Comparison of ENCODE assay signal across 8 cellular contexts in the genomic region with DNA sequence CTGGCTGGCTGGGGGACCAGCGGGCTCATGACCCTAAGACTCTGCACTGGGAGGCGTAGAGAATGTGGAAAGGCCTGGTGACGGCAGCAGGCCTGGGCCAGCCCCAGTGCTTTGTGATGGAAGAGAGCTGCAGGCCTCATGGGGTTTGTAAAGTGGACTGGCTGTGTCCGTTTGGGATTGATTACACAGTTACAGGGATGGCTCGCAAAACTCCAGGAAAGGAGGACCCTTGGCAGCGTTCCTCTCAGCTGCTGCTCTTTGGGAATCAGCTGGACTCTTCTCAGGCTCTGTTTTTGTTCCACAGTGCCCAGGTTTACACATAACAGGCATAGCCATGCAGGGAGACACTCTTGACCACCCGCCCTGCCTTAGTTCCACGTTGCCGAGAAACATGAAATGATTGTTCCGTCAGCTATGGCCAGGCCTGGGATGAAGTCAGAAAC.
DNase-seq lines count a peak whose midpoint lies in the region; ATAC-seq, FAIRE-seq and TF ChIP-seq lines count a peak whose summit lies in the region.

No MANE protein-coding gene starts in this region.

- H3K9me3 ChIP-seq in H9 (ENCODE audit: control insufficient read depth, low read depth, low read length), result no peaks in the 10 kb centered on the region
- H3K9me3 ChIP-seq in adipocyte (ENCODE audit: control insufficient read depth, low read length), result no peaks in the 10 kb centered on the region
- H3K9me3 ChIP-seq in right cardiac atrium (ENCODE audit: control insufficient read depth, low read length), result no peaks in the 10 kb centered on the region

- no peak for TF ChIP-seq CTCF in H9 (conservative IDR thresholded peaks at IDR 0.05)

- H3K36me3 ChIP-seq in adipocyte (ENCODE audit: control insufficient read depth, insufficient read depth, low read length, severe bottlenecking), result no peaks in the 10 kb centered on the region

- no peak overlapping the region for H2BK5ac ChIP-seq in H9 (ENCODE audit: insufficient read length, low read length)

- H3K4me1 ChIP-seq in H9 (ENCODE audit: insufficient read depth, low read length), result peaks cover 6% of the 10 kb centered on the region; the same call in 1 of the 2 replicates
- H3K4me1 ChIP-seq in adipocyte (ENCODE audit: control insufficient read depth, insufficient read depth, low read length), result peaks cover 23% of the 10 kb centered on the region
- peaks cover 2% of the 10 kb centered on the region for H3K4me1 ChIP-seq in right cardiac atrium (ENCODE audit: control insufficient read depth, insufficient read depth, low read length)

- H3K79me1 ChIP-seq in H9 (ENCODE audit: insufficient read depth, low read depth, low read length, poor library complexity, severe bottlenecking), result no peaks in the 10 kb centered on the region

- H3K4me2 ChIP-seq in H9 (ENCODE audit: insufficient read depth, insufficient read length, low read length), result no peak overlapping the region

- H2BK15ac ChIP-seq in H9 (ENCODE audit: low read depth, low read length), result no peak overlapping the region

- H2AK5ac ChIP-seq in H9 (ENCODE audit: insufficient read length, low read length), result no peak overlapping the region

- H2AFZ ChIP-seq in H9 (ENCODE audit: low read length), result no peak overlapping the region

- 0 out of 2 replicates have a peak, but pooled peaks cover 2% of the 10 kb centered on the region for H3K79me2 ChIP-seq in H9 (ENCODE audit: insufficient read depth, low read length)

- H3K9me3 Mint-ChIP-seq in H9, result no peaks in the 10 kb centered on the region

- H2BK12ac ChIP-seq in H9 (ENCODE audit: insufficient read length, low read depth, low read length), result no peak overlapping the region

- H2BK120ac ChIP-seq in H9 (ENCODE audit: low read depth, low read length, poor library complexity, severe bottlenecking), result no peak overlapping the region

- H3K27me3 ChIP-seq in H9 (ENCODE audit: insufficient read depth, low read length) (no peaks in the 10 kb centered on the region), adipocyte (replicated peaks; ENCODE audit: control insufficient read depth, insufficient read depth, low read length) (no peaks in the 10 kb centered on the region), right cardiac atrium (ENCODE audit: control insufficient read depth, insufficient read depth) (no peaks in the 10 kb centered on the region)

- ATAC-seq in right cardiac atrium (peak; percentile 94 to 96), sciatic nerve (peak; percentile 98), GM18873 (IDR thresholded peaks at IDR 0.05; ENCODE audit: low FRiP score, unreplicated experiment) (no peak), HG03520 (IDR thresholded peaks at IDR 0.05; ENCODE audit: unreplicated experiment) (no peak), GM19467 (IDR thresholded peaks at IDR 0.05; ENCODE audit: unreplicated experiment) (no peak)

- no peak overlapping the region for H3K14ac ChIP-seq in H9 (ENCODE audit: insufficient read depth, low read length)

- no peak overlapping the region for H3K23ac ChIP-seq in H9 (ENCODE audit: insufficient read length, low read depth, low read length)

- H4K20me1 ChIP-seq in H9 (ENCODE audit: control insufficient read depth, insufficient read depth, insufficient read length), result no peaks in the 10 kb centered on the region

- no peak overlapping the region; a peak in 1 of 5 replicates for H3K4me3 Mint-ChIP-seq in H9

- no peak overlapping the region for H4K91ac ChIP-seq in H9 (ENCODE audit: insufficient read length, low read depth, low read length)

- H3K9ac ChIP-seq in H9 (ENCODE audit: extremely low read depth, insufficient read length, low read length) (no peak overlapping the region), adipocyte (ENCODE audit: low read length) (peak overlapping the region; percentile 25)

- H3K4me1 Mint-ChIP-seq in H9, result peaks cover 49 to 53% of the 10 kb centered on the region in 2 experiments

- no peak overlapping the region for H3K18ac ChIP-seq in H9 (ENCODE audit: insufficient read length, low read depth, low read length)

- no peak for FAIRE-seq in HTR-8/SVneo (lab: Jason Lieb, UNC)

- no peak overlapping the region for H3K4ac ChIP-seq in H9 (ENCODE audit: low read depth, low read length)

- WGBS in H9 (ENCODE audit: extremely low coverage, insufficient read length, low lambda C conversion rate), result no CpG with 5 or more reads among the region's 10 CpGs
- WGBS in right cardiac atrium, result 49% methylated on average over 10 of the region's 10 CpGs

- H3K23me2 ChIP-seq in H9 (ENCODE audit: insufficient read length, low read depth, low read length, poor library complexity, severe bottlenecking), result no peaks in the 10 kb centered on the region

- no peak overlapping the region for H3K56ac ChIP-seq in H9 (ENCODE audit: insufficient read length, low read depth, low read length)

- H3K27me3 Mint-ChIP-seq in H9 (ENCODE audit: low read depth), result no peaks in the 10 kb centered on the region

- peak; percentile 82 for DNase-seq in H9
- DNase-seq in adipocyte (ENCODE audit: low read depth), result no peak
- DNase-seq in right cardiac atrium, result peak; percentile 71 to 88 (median 86)
- peak; percentile 72 for DNase-seq in sciatic nerve (ENCODE audit: low spot score)
- DNase-seq in HTR-8/SVneo (ENCODE audit: insufficient read length, low spot score), result no peak

- H3K4me3 ChIP-seq in adipocyte (ENCODE audit: low read length) (no peak overlapping the region), right cardiac atrium (ENCODE audit: low read length) (no peak overlapping the region)

- no peak overlapping the region for H2BK20ac ChIP-seq in H9 (ENCODE audit: low read depth, low read length, poor library complexity, severe bottlenecking)

- no peak overlapping the region for H3K27ac ChIP-seq in H9 (ENCODE audit: insufficient read length, low read depth, low read length)
- H3K27ac ChIP-seq in right cardiac atrium (ENCODE audit: low read length), result peak overlapping the region; percentile 56

- no peak overlapping the region for H4K5ac ChIP-seq in H9 (ENCODE audit: insufficient read length, low read depth, low read length)

- intact Hi-C loops in right cardiac atrium (cut with DNase I) (no loop called here), sciatic nerve (cut with DNase I) (no loop called here)

- no peak overlapping the region for H4K8ac ChIP-seq in H9 (replicated peaks; ENCODE audit: insufficient read length, low read depth, low read length)

- peak overlapping the region; percentile 4 for H3T11ph ChIP-seq in H9 (ENCODE audit: low read length)

- H3K36me3 Mint-ChIP-seq in H9 (ENCODE audit: insufficient read depth in 1 of 3, low read depth in 3 of 3), result no peaks in the 10 kb centered on the region

- H3K27ac Mint-ChIP-seq in H9, result peak overlapping the region; percentile 6 to 94 (median 73); a peak in 5 of 7 replicates

Comparison
In these comparisons a context has a peak if more than half of its experiments do, and no peak if none do; other contexts are left out.
1. DNase-seq: peak in H9 (single experiment), right cardiac atrium (3 of 3) and sciatic nerve (single experiment); none in adipocyte (single experiment) and HTR-8/SVneo (single experiment).
2. ATAC-seq: peak in right cardiac atrium (2 of 2) and sciatic nerve (single experiment); none in GM18873 (single experiment), HG03520 (single experiment) and GM19467 (single experiment).